13 cellular contexts compared by ENCODE assay signal in the genomic region with DNA sequence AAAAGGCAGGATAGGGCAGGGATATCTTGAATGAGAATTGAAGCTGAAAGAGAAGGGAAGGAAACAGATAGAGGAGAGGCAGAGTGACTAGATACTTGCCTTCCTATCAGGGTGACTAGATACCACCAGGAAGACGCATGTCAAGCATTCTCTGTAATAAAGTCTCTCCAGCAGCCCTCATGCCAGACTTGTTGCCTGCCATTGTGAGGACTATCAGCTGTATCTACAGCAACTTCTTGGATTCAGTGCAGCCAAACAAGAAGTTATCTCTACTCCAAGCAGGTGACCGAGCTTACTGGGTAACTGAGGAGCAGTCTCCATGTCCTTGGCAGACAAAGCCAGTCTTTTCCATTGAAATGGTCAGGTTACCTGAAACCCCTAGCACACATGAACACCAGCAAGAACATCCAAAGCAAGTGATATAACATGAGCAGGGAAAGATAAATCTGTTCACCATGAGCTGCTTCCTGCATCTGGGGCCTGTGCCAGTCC. TPM values are rescaled to one million over a fixed set of nuclear protein-coding genes. Genes with fewer than 3 reads are reported as not detected.
A peak's percentile ranks its signal among the peaks of the same experiment; 100 is the strongest.
DNase-seq lines count a peak whose midpoint lies in the region; ATAC-seq and TF ChIP-seq lines count a peak whose summit lies in the region.
"Had no signal": no experiment of that assay in that cellular context is flagged by ENCODE, and none has a peak within 500 bp of the region (broad histone marks: within the 10 kb centered on the region; RNA-seq: fewer than 3 reads in every experiment).

No MANE protein-coding gene starts in this region.

- intact Hi-C loops in esophagus squamous epithelium (cut with DNase I) (no loop called here), psoas muscle (cut with DNase I) (loop anchor here in 1 of 2 donors (1.0 kb wide), 1 partner anchor 30 kb away; no protein-coding TSS in a partner anchor), thyroid gland (cut with DNase I) (no loop called here)

- POLR2A ChIA-PET in HEK293 (lab: Yijun Ruan, JAX) = interaction anchor here (1.2 to 1.8 kb wide), 3 partner anchors 9 to 110 kb away, joined by 5 to 16 read pairs (median 10); a partner anchor contains a TSS

- CTCF ChIA-PET in HEK293 (lab: Yijun Ruan, JAX) = interaction anchor here (0.7 to 2.8 kb wide), 3 partner anchors 35 to 248 kb away, joined by 3 to 13 read pairs (median 3); no protein-coding TSS in a partner anchor

- H3K27me3 ChIP-seq in esophagus squamous epithelium (no peaks in the 10 kb centered on the region), psoas muscle (ENCODE audit: insufficient read depth in 3 of 3, low read length in 2 of 3) (no peaks in the 10 kb centered on the region), thyroid gland (no peaks in the 10 kb centered on the region)
- H3K27me3 ChIP-seq: Peyer's patch had no signal

- 90 to 93% methylated on average over 2 of the region's 2 CpGs for WGBS in esophagus squamous epithelium, 2 donors
- 44 to 69% (median 49%) methylated on average over 2 of the region's 2 CpGs for WGBS in psoas muscle, 3 donors
- WGBS in thyroid gland, 2 donors = 86 to 100% methylated on average over 2 of the region's 2 CpGs

- H3K4me1 Mint-ChIP-seq in T-helper 17 cell = peaks cover 6% of the 10 kb centered on the region
- H3K4me1 Mint-ChIP-seq: immature natural killer cell had no signal

- H3K9me3 ChIP-seq in HEK293 (ENCODE audit: control insufficient read depth, insufficient read depth, low read depth, low read length) = no peaks in the 10 kb centered on the region
- H3K9me3 ChIP-seq in T-helper 17 cell (ENCODE audit: control insufficient read depth, low read length, poor library complexity, severe bottlenecking) = no peaks in the 10 kb centered on the region
- H3K9me3 ChIP-seq in esophagus squamous epithelium = no peaks in the 10 kb centered on the region
- no peaks in the 10 kb centered on the region for H3K9me3 ChIP-seq in psoas muscle
- H3K9me3 ChIP-seq in thyroid gland = no peaks in the 10 kb centered on the region
- H3K9me3 ChIP-seq: Peyer's patch had no signal

- TF ChIP-seq POLR2A in esophagus squamous epithelium (IDR thresholded peaks at IDR 0.05) (no peak), thyroid gland (IDR thresholded peaks at IDR 0.05) (no peak)

- DNase-seq in T-helper 17 cell (no peak), esophagus squamous epithelium (lab: John Stamatoyannopoulos, UW) (no peak), psoas muscle (no peak), amygdala (lab: John Stamatoyannopoulos, UW) (no peak), hypothalamus (lab: John Stamatoyannopoulos, UW) (no peak), DMS53 (lab: John Stamatoyannopoulos, UW) (no peak), thyroid gland (no peak)
- DNase-seq: activated naive CD8-positive, alpha-beta T cell treated with anti-CD3 and anti-CD28 coated beads, Interleukin-2, amount 10 ng/mL, durations not matched to agents 7 days and 5 days; immature natural killer cell; NCI-H1092 treated with DMSO at 0.1 percent for 48 hours; Peyer's patch had no signal

- no peak for ATAC-seq in T-helper 17 cell
- peak in 3 of 4 donors; percentile 19 to 33 (median 24) for ATAC-seq in psoas muscle

- no peak overlapping the region for H3K4me3 Mint-ChIP-seq in T-helper 17 cell
- H3K4me3 Mint-ChIP-seq: activated naive CD8-positive, alpha-beta T cell treated with anti-CD3 and anti-CD28 coated beads, Interleukin-2, amount 10 ng/mL, durations not matched to agents 7 days and 5 days; immature natural killer cell had no signal

- TF ChIP-seq CTCF in HEK293 (tag by site-specific recombination; IDR thresholded peaks at IDR 0.05) (no peak), esophagus squamous epithelium (IDR thresholded peaks at IDR 0.05) (no peak), psoas muscle (IDR thresholded peaks at IDR 0.05) (no peak), thyroid gland (IDR thresholded peaks at IDR 0.05) (no peak)

- H3K4me3 ChIP-seq in HEK293 (ENCODE audit: low read depth, low read length) = no peak overlapping the region
- H3K4me3 ChIP-seq in esophagus squamous epithelium = no peak overlapping the region
- H3K4me3 ChIP-seq in psoas muscle = no peak overlapping the region
- no peak overlapping the region for H3K4me3 ChIP-seq in thyroid gland (replicated peaks in 1 of 3)
- H3K4me3 ChIP-seq: Peyer's patch had no signal

- H3K36me3 Mint-ChIP-seq in T-helper 17 cell (ENCODE audit: low read depth) = no peaks in the 10 kb centered on the region
- H3K36me3 Mint-ChIP-seq: activated naive CD8-positive, alpha-beta T cell treated with anti-CD3 and anti-CD28 coated beads, Interleukin-2, amount 10 ng/mL, durations not matched to agents 7 days and 5 days; immature natural killer cell had no signal

- peak overlapping the region; percentile 57 for H3K27ac ChIP-seq in HEK293 (ENCODE audit: extremely low read depth, low read depth, low read length)
- H3K27ac ChIP-seq in esophagus squamous epithelium = peak overlapping the region; percentile 1 to 90 (median 59)
- peak overlapping the region; percentile 85 for H3K27ac ChIP-seq in psoas muscle
- H3K27ac ChIP-seq in thyroid gland = no peak overlapping the region

- peaks cover 32% of the 10 kb centered on the region for H3K27me3 Mint-ChIP-seq in T-helper 17 cell

- H3K4me1 ChIP-seq in HEK293 (ENCODE audit: control insufficient read depth, insufficient read depth, low read length) (peaks cover 24% of the 10 kb centered on the region), esophagus squamous epithelium (peaks cover 21 to 95% (median 22%) of the 10 kb centered on the region in 3 donors), psoas muscle (peaks cover 40% of the 10 kb centered on the region), thyroid gland (peaks cover 12 to 13% of the 10 kb centered on the region in 2 donors)

- peak overlapping the region; percentile 57 for H3K27ac Mint-ChIP-seq in T-helper 17 cell
- H3K27ac Mint-ChIP-seq: activated naive CD8-positive, alpha-beta T cell treated with anti-CD3 and anti-CD28 coated beads, Interleukin-2, amount 10 ng/mL, durations not matched to agents 7 days and 5 days had no signal

- H3K36me3 ChIP-seq in HEK293 (ENCODE audit: control insufficient read depth in 2 of 2, insufficient read depth in 1 of 2, low read length in 2 of 2) (no peaks in the 10 kb centered on the region), esophagus squamous epithelium (no peaks in the 10 kb centered on the region), psoas muscle (ENCODE audit: insufficient read depth in 1 of 2, low read depth in 1 of 2) (no peaks in the 10 kb centered on the region), thyroid gland (no peaks in the 10 kb centered on the region)
- H3K36me3 ChIP-seq: Peyer's patch had no signal

TF ChIP-seq in HEK293, 187 proteins besides CTCF, POLR2A, EP300 and RAD21:
- TF ChIP-seq SCRT2 (tag by site-specific recombination; IDR thresholded peaks at IDR 0.05) (peak; percentile 56), ZNF391 (tag by site-specific recombination; IDR thresholded peaks at IDR 0.05; ENCODE audit: borderline replicate concordance, low read depth) (no peak), ZNF677 (tag by site-specific recombination; IDR thresholded peaks at IDR 0.05) (no peak)

RNA-seq across cellular contexts. Expression of a gene that starts 9.3 kb away (rescaled TPM):
- under 1 TPM in 1 of 2 donors, not detected in 1; 0.60 TPM for total RNA-seq in T-helper 17 cell
- total RNA-seq in esophagus squamous epithelium = 10 to 100 TPM; 33.4 to 63.1 (median 59.1) TPM
- total RNA-seq in psoas muscle = 10 to 100 TPM; 23.5 to 64.1 (median 38.2) TPM
- polyA plus RNA-seq in psoas muscle = 10 to 100 TPM in 2 of 3 donors, 1 to 10 TPM in 1; 1.1 to 24.3 (median 14.9) TPM
- total RNA-seq in thyroid gland = 10 to 100 TPM in 3 of 4 donors, 1 to 10 TPM in 1; 3.1 to 20.8 (median 14.3) TPM
- total RNA-seq: activated naive CD8-positive, alpha-beta T cell treated with anti-CD3 and anti-CD28 coated beads, Interleukin-2, amount 10 ng/mL, durations not matched to agents 7 days and 5 days; dermis microvascular lymphatic vessel endothelial cell had no signal
- polyA plus RNA-seq: immature natural killer cell had no signal

Comparison
In these comparisons a context has a peak if more than half of its experiments do, and no peak if none do; other contexts are left out.
1. H3K27ac ChIP-seq: peak in HEK293 (single experiment), esophagus squamous epithelium (4 of 4) and psoas muscle (single experiment); none in thyroid gland (0 of 3).